ENCODE assay signal across 20 cellular contexts in the genomic region with DNA sequence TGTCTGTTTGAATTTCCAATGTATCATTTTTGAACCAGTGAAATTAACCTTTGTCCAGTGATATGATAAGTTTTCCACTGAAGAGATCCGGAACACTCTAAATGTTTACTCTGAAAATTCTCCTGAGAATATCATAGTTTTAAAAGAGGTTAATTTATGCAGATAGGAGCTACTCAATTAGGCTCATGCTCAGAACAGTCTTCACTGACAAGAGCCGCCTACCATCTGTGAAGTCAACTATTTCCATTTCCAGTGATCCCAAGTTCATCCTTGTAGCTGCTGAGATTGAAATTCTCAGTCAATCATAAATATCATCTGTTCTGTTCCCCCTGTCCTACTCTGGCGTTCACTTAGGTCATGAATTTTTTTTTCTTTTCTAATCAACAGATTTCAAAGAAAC.
A peak's percentile ranks its signal among the peaks of the same experiment; 100 is the strongest.
DNase-seq lines count a peak whose midpoint lies in the region; ATAC-seq and TF ChIP-seq lines count a peak whose summit lies in the region.
"Had no signal": no experiment of that assay in that cellular context is flagged by ENCODE, and none has a peak within 500 bp of the region (broad histone marks: within the 10 kb centered on the region; RNA-seq: fewer than 3 reads in every experiment).

No MANE protein-coding gene starts in this region.

- H3K4me3 ChIP-seq in left ventricle myocardium inferior (no peak overlapping the region), right cardiac atrium (ENCODE audit: low read length) (no peak overlapping the region), thyroid gland (replicated peaks in 1 of 3) (no peak overlapping the region), spleen (no peak overlapping the region)
- H3K4me3 ChIP-seq: BLaER1 had no signal

- DNase-seq in left ventricle myocardium inferior, result no peak
- no peak for DNase-seq in right cardiac atrium
- peak; percentile 45 for DNase-seq in putamen (ENCODE audit: low spot score)
- no peak for DNase-seq in glutamatergic neuron
- no peak for DNase-seq in thyroid gland
- no peak for DNase-seq in spleen
- DNase-seq: 8988T; ACHN; BE2C; CD4-positive, alpha-beta memory T cell; CD4-positive, CD25-positive, alpha-beta regulatory T cell; CD8-positive, alpha-beta memory T cell; COR-L47; DMS153; DMS53; DMS79 treated with DMSO at 0.1 percent for 48 hours; GF-D8 had no signal

- H3K9me3 ChIP-seq in left ventricle myocardium inferior (replicated peaks) (no peaks in the 10 kb centered on the region), right cardiac atrium (ENCODE audit: control insufficient read depth, low read length) (no peaks in the 10 kb centered on the region), thyroid gland (no peaks in the 10 kb centered on the region), spleen (peaks cover 0 to 5% (median 0%) of the 10 kb centered on the region in 8 donors)
- H3K9me3 ChIP-seq: BE2C, BLaER1 had no signal

- WGBS in right cardiac atrium, result 72% methylated on average over 3 of the region's 3 CpGs
- 80 to 83% methylated on average over 3 of the region's 3 CpGs for WGBS in thyroid gland, 2 donors
- 85 to 91% (median 88%) methylated on average over 3 of the region's 3 CpGs for WGBS in spleen, 5 donors

- peaks cover 9% of the 10 kb centered on the region for H3K27me3 Mint-ChIP-seq in brain
- H3K27me3 Mint-ChIP-seq in glutamatergic neuron (ENCODE audit: unreplicated experiment), result no peaks in the 10 kb centered on the region
- H3K27me3 Mint-ChIP-seq: CD4-positive, alpha-beta memory T cell; CD4-positive, CD25-positive, alpha-beta regulatory T cell; CD8-positive, alpha-beta memory T cell had no signal

- no peaks in the 10 kb centered on the region for H3K4me1 ChIP-seq in left ventricle myocardium inferior
- no peaks in the 10 kb centered on the region for H3K4me1 ChIP-seq in right cardiac atrium (ENCODE audit: control insufficient read depth, insufficient read depth, low read length)
- H3K4me1 ChIP-seq in thyroid gland, result no peaks in the 10 kb centered on the region
- H3K4me1 ChIP-seq in spleen, result no peaks in the 10 kb centered on the region
- H3K4me1 ChIP-seq: BE2C, BLaER1 had no signal

- H3K27me3 ChIP-seq in left ventricle myocardium inferior (ENCODE audit: low read depth) (no peaks in the 10 kb centered on the region), right cardiac atrium (ENCODE audit: control insufficient read depth, insufficient read depth) (no peaks in the 10 kb centered on the region), thyroid gland (no peaks in the 10 kb centered on the region), spleen (replicated peaks in 1 of 7) (no peaks in the 10 kb centered on the region)
- H3K27me3 ChIP-seq: BE2C, BLaER1 had no signal

- H3K4me1 Mint-ChIP-seq in brain (peaks cover 16% of the 10 kb centered on the region), glutamatergic neuron (ENCODE audit: low read depth, unreplicated experiment) (no peaks in the 10 kb centered on the region)
- H3K4me1 Mint-ChIP-seq: CD14-positive monocyte; CD4-positive, alpha-beta memory T cell; CD4-positive, CD25-positive, alpha-beta regulatory T cell; CD8-positive, alpha-beta memory T cell had no signal

- H3K9me3 Mint-ChIP-seq in brain (peaks cover 0 to 4% (median 0%) of the 10 kb centered on the region in 5 experiments), glutamatergic neuron (ENCODE audit: unreplicated experiment) (no peaks in the 10 kb centered on the region)

- no peaks in the 10 kb centered on the region for H3K36me3 Mint-ChIP-seq in brain
- H3K36me3 Mint-ChIP-seq in glutamatergic neuron (ENCODE audit: unreplicated experiment), result no peaks in the 10 kb centered on the region
- H3K36me3 Mint-ChIP-seq: CD14-positive monocyte; CD4-positive, alpha-beta memory T cell; CD4-positive, CD25-positive, alpha-beta regulatory T cell; CD8-positive, alpha-beta memory T cell had no signal

- TF ChIP-seq POLR2A in thyroid gland (IDR thresholded peaks at IDR 0.05) (no peak), spleen (IDR thresholded peaks at IDR 0.05) (no peak)

- TF ChIP-seq CTCF in left ventricle myocardium inferior (IDR thresholded peaks at IDR 0.05; ENCODE audit: borderline replicate concordance), result no peak
- TF ChIP-seq CTCF in brain (conservative IDR thresholded peaks at IDR 0.05), result no peak
- TF ChIP-seq CTCF in glutamatergic neuron (IDR thresholded peaks at IDR 0.05; ENCODE audit: partially characterized antibody, unreplicated experiment), result no peak
- TF ChIP-seq CTCF in thyroid gland (IDR thresholded peaks at IDR 0.05), result no peak
- no peak for TF ChIP-seq CTCF in spleen (IDR thresholded peaks at IDR 0.05 in 8 of 11, conservative IDR thresholded peaks at IDR 0.05 in 3 of 11)

- H3K27ac Mint-ChIP-seq in brain (peak overlapping the region in 3 of 5 experiments; percentile 26 to 46 (median 41)), glutamatergic neuron (ENCODE audit: unreplicated experiment) (no peak overlapping the region)
- H3K27ac Mint-ChIP-seq: CD14-positive monocyte; CD4-positive, alpha-beta memory T cell; CD4-positive, CD25-positive, alpha-beta regulatory T cell; CD8-positive, alpha-beta memory T cell had no signal

- H3K4me3 Mint-ChIP-seq in brain, result no peak overlapping the region
- H3K4me3 Mint-ChIP-seq in glutamatergic neuron (ENCODE audit: unreplicated experiment), result no peak overlapping the region
- H3K4me3 Mint-ChIP-seq: CD14-positive monocyte; CD4-positive, alpha-beta memory T cell; CD4-positive, CD25-positive, alpha-beta regulatory T cell; CD8-positive, alpha-beta memory T cell had no signal

- intact Hi-C loops in left ventricle myocardium inferior (cut with micrococcal nuclease) (no loop called here), right cardiac atrium (cut with DNase I) (no loop called here), thyroid gland (cut with DNase I) (no loop called here), spleen (cut with DNase I; ENCODE audit: low total_unique reads) (no loop called here)

- H3K27ac ChIP-seq in left ventricle myocardium inferior (replicated peaks), result peak overlapping the region; percentile 1
- no peak overlapping the region for H3K27ac ChIP-seq in right cardiac atrium (ENCODE audit: low read length)
- H3K27ac ChIP-seq in thyroid gland, result no peak overlapping the region
- no peak overlapping the region for H3K27ac ChIP-seq in spleen
- H3K27ac ChIP-seq: BLaER1 had no signal

- H3K36me3 ChIP-seq in left ventricle myocardium inferior, result no peaks in the 10 kb centered on the region
- H3K36me3 ChIP-seq in thyroid gland, result no peaks in the 10 kb centered on the region
- H3K36me3 ChIP-seq in spleen, result no peaks in the 10 kb centered on the region
- H3K36me3 ChIP-seq: BE2C, BLaER1 had no signal

- ATAC-seq in right cardiac atrium, result no peak
